1 cellular context compared by ENCODE assay signal in the genomic region with DNA sequence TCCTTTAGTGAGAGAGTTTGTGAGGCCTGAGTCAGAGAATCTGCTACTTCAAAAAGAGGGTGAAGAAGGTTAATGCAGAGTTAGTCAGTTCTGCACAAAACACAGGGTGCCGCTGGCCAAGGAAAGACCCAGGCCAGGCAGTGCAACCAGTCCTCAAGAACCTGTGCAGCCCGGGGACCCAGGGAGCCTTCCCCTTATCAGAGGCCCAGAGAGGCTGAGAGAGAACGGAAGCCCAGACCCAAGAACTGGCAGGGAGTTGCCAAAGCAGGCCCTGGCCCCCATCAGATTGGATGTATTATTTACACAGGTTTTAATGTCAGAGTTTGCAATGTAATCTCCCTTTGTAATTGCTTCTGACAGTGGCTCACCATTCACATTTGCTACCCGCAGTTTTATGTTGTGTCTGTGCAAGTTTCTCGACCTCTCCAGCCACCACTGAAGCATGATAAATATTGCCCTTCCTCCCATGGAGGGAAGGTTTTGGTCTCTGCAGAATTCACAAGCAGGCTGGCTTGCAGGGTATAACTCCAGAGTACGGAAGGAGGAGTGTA.
TF ChIP-seq lines count a peak whose summit lies in the region.

No MANE protein-coding gene starts in this region.

TF ChIP-seq in GM23338, 12 proteins besides CTCF, POLR2A, EP300 and RAD21 (continued from another document):
- TF ChIP-seq, protein P1, sequence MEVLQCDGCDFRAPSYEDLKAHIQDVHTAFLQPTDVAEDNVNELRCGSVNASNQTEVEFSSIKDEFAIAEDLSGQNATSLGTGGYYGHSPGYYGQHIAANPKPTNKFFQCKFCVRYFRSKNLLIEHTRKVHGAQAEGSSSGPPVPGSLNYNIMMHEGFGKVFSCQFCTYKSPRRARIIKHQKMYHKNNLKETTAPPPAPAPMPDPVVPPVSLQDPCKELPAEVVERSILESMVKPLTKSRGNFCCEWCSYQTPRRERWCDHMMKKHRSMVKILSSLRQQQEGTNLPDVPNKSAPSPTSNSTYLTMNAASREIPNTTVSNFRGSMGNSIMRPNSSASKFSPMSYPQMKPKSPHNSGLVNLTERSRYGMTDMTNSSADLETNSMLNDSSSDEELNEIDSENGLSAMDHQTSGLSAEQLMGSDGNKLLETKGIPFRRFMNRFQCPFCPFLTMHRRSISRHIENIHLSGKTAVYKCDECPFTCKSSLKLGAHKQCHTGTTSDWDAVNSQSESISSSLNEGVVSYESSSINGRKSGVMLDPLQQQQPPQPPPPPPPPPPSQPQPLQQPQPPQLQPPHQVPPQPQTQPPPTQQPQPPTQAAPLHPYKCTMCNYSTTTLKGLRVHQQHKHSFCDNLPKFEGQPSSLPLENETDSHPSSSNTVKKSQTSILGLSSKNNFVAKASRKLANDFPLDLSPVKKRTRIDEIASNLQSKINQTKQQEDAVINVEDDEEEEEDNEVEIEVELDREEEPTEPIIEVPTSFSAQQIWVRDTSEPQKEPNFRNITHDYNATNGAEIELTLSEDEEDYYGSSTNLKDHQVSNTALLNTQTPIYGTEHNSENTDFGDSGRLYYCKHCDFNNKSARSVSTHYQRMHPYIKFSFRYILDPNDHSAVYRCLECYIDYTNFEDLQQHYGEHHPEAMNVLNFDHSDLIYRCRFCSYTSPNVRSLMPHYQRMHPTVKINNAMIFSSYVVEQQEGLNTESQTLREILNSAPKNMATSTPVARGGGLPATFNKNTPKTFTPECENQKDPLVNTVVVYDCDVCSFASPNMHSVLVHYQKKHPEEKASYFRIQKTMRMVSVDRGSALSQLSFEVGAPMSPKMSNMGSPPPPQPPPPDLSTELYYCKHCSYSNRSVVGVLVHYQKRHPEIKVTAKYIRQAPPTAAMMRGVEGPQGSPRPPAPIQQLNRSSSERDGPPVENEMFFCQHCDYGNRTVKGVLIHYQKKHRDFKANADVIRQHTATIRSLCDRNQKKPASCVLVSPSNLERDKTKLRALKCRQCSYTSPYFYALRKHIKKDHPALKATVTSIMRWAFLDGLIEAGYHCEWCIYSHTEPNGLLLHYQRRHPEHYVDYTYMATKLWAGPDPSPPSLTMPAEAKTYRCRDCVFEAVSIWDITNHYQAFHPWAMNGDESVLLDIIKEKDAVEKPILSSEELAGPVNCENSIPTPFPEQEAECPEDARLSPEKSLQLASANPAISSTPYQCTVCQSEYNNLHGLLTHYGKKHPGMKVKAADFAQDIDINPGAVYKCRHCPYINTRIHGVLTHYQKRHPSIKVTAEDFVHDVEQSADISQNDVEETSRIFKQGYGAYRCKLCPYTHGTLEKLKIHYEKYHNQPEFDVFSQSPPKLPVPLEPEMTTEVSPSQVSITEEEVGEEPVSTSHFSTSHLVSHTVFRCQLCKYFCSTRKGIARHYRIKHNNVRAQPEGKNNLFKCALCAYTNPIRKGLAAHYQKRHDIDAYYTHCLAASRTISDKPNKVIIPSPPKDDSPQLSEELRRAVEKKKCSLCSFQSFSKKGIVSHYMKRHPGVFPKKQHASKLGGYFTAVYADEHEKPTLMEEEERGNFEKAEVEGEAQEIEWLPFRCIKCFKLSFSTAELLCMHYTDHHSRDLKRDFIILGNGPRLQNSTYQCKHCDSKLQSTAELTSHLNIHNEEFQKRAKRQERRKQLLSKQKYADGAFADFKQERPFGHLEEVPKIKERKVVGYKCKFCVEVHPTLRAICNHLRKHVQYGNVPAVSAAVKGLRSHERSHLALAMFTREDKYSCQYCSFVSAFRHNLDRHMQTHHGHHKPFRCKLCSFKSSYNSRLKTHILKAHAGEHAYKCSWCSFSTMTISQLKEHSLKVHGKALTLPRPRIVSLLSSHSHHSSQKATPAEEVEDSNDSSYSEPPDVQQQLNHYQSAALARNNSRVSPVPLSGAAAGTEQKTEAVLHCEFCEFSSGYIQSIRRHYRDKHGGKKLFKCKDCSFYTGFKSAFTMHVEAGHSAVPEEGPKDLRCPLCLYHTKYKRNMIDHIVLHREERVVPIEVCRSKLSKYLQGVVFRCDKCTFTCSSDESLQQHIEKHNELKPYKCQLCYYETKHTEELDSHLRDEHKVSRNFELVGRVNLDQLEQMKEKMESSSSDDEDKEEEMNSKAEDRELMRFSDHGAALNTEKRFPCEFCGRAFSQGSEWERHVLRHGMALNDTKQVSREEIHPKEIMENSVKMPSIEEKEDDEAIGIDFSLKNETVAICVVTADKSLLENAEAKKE (CRISPR knock-in tag; IDR thresholded peaks at IDR 0.05) = no peak
- no peak for TF ChIP-seq NANOG (IDR thresholded peaks at IDR 0.05; ENCODE audit: borderline replicate concordance)
- TF ChIP-seq ZNF114 (CRISPR knock-in tag; IDR thresholded peaks at IDR 0.05) = no peak
- TF ChIP-seq POLR2AphosphoS5 (IDR thresholded peaks at IDR 0.05; ENCODE audit: low read depth) = no peak
- TF ChIP-seq, protein P2, sequence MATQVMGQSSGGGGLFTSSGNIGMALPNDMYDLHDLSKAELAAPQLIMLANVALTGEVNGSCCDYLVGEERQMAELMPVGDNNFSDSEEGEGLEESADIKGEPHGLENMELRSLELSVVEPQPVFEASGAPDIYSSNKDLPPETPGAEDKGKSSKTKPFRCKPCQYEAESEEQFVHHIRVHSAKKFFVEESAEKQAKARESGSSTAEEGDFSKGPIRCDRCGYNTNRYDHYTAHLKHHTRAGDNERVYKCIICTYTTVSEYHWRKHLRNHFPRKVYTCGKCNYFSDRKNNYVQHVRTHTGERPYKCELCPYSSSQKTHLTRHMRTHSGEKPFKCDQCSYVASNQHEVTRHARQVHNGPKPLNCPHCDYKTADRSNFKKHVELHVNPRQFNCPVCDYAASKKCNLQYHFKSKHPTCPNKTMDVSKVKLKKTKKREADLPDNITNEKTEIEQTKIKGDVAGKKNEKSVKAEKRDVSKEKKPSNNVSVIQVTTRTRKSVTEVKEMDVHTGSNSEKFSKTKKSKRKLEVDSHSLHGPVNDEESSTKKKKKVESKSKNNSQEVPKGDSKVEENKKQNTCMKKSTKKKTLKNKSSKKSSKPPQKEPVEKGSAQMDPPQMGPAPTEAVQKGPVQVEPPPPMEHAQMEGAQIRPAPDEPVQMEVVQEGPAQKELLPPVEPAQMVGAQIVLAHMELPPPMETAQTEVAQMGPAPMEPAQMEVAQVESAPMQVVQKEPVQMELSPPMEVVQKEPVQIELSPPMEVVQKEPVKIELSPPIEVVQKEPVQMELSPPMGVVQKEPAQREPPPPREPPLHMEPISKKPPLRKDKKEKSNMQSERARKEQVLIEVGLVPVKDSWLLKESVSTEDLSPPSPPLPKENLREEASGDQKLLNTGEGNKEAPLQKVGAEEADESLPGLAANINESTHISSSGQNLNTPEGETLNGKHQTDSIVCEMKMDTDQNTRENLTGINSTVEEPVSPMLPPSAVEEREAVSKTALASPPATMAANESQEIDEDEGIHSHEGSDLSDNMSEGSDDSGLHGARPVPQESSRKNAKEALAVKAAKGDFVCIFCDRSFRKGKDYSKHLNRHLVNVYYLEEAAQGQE (IDR thresholded peaks at IDR 0.05; ENCODE audit: unreplicated experiment) = no peak
- no peak for TF ChIP-seq EZH2 (IDR thresholded peaks at IDR 0.05; ENCODE audit: low read depth, unreplicated experiment)
- no peak for TF ChIP-seq JUNB (IDR thresholded peaks at IDR 0.05; ENCODE audit: unreplicated experiment)
- TF ChIP-seq, protein P3, sequence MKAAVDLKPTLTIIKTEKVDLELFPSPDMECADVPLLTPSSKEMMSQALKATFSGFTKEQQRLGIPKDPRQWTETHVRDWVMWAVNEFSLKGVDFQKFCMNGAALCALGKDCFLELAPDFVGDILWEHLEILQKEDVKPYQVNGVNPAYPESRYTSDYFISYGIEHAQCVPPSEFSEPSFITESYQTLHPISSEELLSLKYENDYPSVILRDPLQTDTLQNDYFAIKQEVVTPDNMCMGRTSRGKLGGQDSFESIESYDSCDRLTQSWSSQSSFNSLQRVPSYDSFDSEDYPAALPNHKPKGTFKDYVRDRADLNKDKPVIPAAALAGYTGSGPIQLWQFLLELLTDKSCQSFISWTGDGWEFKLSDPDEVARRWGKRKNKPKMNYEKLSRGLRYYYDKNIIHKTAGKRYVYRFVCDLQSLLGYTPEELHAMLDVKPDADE (IDR thresholded peaks at IDR 0.05) = no peak
